8 cellular contexts compared by ENCODE assay signal in genomic region chr11:14642453-14642852, GRCh38. TPM values are rescaled to one million over a fixed set of nuclear protein-coding genes. Genes with fewer than 3 reads are reported as not detected.
DNase-seq lines count a peak whose midpoint lies in the region; ATAC-seq and TF ChIP-seq lines count a peak whose summit lies in the region.

No MANE protein-coding gene starts in this region.

- CTCF ChIA-PET in WTC11 (lab: Charles Lee), result no interaction called here

- DNase-seq in activated T-cell treated with anti-CD3 and anti-CD28 coated beads, Interleukin-2, amount 50 U/mL, for 72 hours, result no peak
- DNase-seq in activated T-cell treated with anti-CD3 and anti-CD28 coated beads for 4 hours (no peak), WTC11 (ENCODE audit: low spot score) (no peak), left lobe of liver (ENCODE audit: low spot score) (no peak), thoracic aorta (ENCODE audit: low spot score) (no peak), T-helper 9 cell (no peak), heart left ventricle (no peak), NCI-H187 treated with DMSO at 0.1 percent for 48 hours (lab: John Stamatoyannopoulos, UW) (no peak)

- H3K27me3 ChIP-seq in thoracic aorta (replicated peaks; ENCODE audit: insufficient read depth), result no peaks in the 10 kb centered on the region
- no peaks in the 10 kb centered on the region for H3K27me3 ChIP-seq in heart left ventricle

- H3K9me3 ChIP-seq in thoracic aorta (no peaks in the 10 kb centered on the region), heart left ventricle (no peaks in the 10 kb centered on the region)

- H3K9me3 Mint-ChIP-seq in activated T-cell treated with anti-CD3 and anti-CD28 coated beads, Interleukin-2, amount 50 U/mL, for 72 hours, result no peaks in the 10 kb centered on the region
- H3K9me3 Mint-ChIP-seq in WTC11, result no peaks in the 10 kb centered on the region

- H3K4me3 Mint-ChIP-seq in activated T-cell treated with anti-CD3 and anti-CD28 coated beads, Interleukin-2, amount 50 U/mL, for 72 hours, result peak overlapping the region; percentile 87 to 89
- peak overlapping the region; percentile 47 for H3K4me3 Mint-ChIP-seq in WTC11

- H3K4me3 ChIP-seq in thoracic aorta (peak overlapping the region; percentile 91), heart left ventricle (peak overlapping the region in 3 of 12 donors; percentile 86 to 91 (median 89))

- no peaks in the 10 kb centered on the region for H3K27me3 Mint-ChIP-seq in activated T-cell treated with anti-CD3 and anti-CD28 coated beads, Interleukin-2, amount 50 U/mL, for 72 hours (ENCODE audit: low read depth)
- peaks cover 34% of the 10 kb centered on the region for H3K27me3 Mint-ChIP-seq in WTC11 (ENCODE audit: low read depth)

- peak overlapping the region; percentile 79 for H3K27ac Mint-ChIP-seq in activated T-cell treated with anti-CD3 and anti-CD28 coated beads, Interleukin-2, amount 50 U/mL, for 72 hours
- no peak overlapping the region for H3K27ac Mint-ChIP-seq in WTC11

- ATAC-seq in activated T-cell treated with anti-CD3 and anti-CD28 coated beads, Interleukin-2, amount 50 U/mL, for 72 hours (replicated peaks in 1 of 2), result no peak
- ATAC-seq in WTC11 (no peak), left lobe of liver (peak; percentile 11), thoracic aorta (ENCODE audit: insufficient number of reproducible peaks, low FRiP score, low read depth) (no peak), heart left ventricle (no peak)

- intact Hi-C loops in heart left ventricle (cut with DNase I), result loop anchor here in 8 of 10 donors (5.0 to 10.0 kb wide), 7 partner anchors 98 to 265 kb away; partner anchors contain the start of gene CYP2R1 (in 5 of the 8)

- peaks cover 10 to 40% of the 10 kb centered on the region in 2 donors for H3K4me1 ChIP-seq in thoracic aorta (ENCODE audit: control insufficient read depth in 1 of 2, low read depth in 2 of 2)
- H3K4me1 ChIP-seq in heart left ventricle, result peaks cover 0 to 27% (median 0%) of the 10 kb centered on the region in 12 donors

- H3K36me3 ChIP-seq in thoracic aorta (no peaks in the 10 kb centered on the region), heart left ventricle (no peaks in the 10 kb centered on the region)

- POLR2A ChIA-PET in WTC11 (lab: Charles Lee), result interaction anchor here (2.4 kb wide), 1 partner anchor 264 kb away, joined by 14 read pairs; no protein-coding TSS in a partner anchor

- peaks cover 14 to 29% of the 10 kb centered on the region in 2 donors for H3K36me3 Mint-ChIP-seq in activated T-cell treated with anti-CD3 and anti-CD28 coated beads, Interleukin-2, amount 50 U/mL, for 72 hours (ENCODE audit: insufficient read depth in 2 of 2)
- H3K36me3 Mint-ChIP-seq in WTC11, result no peaks in the 10 kb centered on the region

- TF ChIP-seq CTCF in WTC11 (IDR thresholded peaks at IDR 0.05), result no peak
- no peak for TF ChIP-seq CTCF in thoracic aorta (IDR thresholded peaks at IDR 0.05)
- TF ChIP-seq CTCF in heart left ventricle (IDR thresholded peaks at IDR 0.05), result no peak

- peaks cover 46% of the 10 kb centered on the region for H3K4me1 Mint-ChIP-seq in activated T-cell treated with anti-CD3 and anti-CD28 coated beads, Interleukin-2, amount 50 U/mL, for 72 hours (ENCODE audit: low read depth)
- H3K4me1 Mint-ChIP-seq in WTC11, result peaks cover 27% of the 10 kb centered on the region

- peak overlapping the region; percentile 26 to 86 for H3K27ac ChIP-seq in thoracic aorta
- H3K27ac ChIP-seq in heart left ventricle, result peak overlapping the region in 1 of 12 donors; percentile 94

- no peak for TF ChIP-seq POLR2A in heart left ventricle (IDR thresholded peaks at IDR 0.05)

- WGBS in heart left ventricle, 4 donors, result 90 to 95% (median 94%) methylated on average over 5 of the region's 5 CpGs

TF ChIP-seq in WTC11, 78 proteins besides CTCF, POLR2A, EP300 and RAD21 (continues in another document):
- TF ChIP-seq CBFB (CRISPR knock-in tag; IDR thresholded peaks at IDR 0.05; ENCODE audit: low read depth), result no peak
- TF ChIP-seq ETV6 (CRISPR knock-in tag; IDR thresholded peaks at IDR 0.05), result no peak
- no peak for TF ChIP-seq ZNF532 (CRISPR knock-in tag; IDR thresholded peaks at IDR 0.05; ENCODE audit: borderline replicate concordance)
- no peak for TF ChIP-seq ZNF281 (CRISPR knock-in tag; IDR thresholded peaks at IDR 0.05)
- TF ChIP-seq GRHL2 (CRISPR knock-in tag; IDR thresholded peaks at IDR 0.05; ENCODE audit: insufficient replicate concordance, severe bottlenecking), result no peak
- no peak for TF ChIP-seq ERG (CRISPR knock-in tag; IDR thresholded peaks at IDR 0.05)
- no peak for TF ChIP-seq FOXK1 (CRISPR knock-in tag; IDR thresholded peaks at IDR 0.05)

RNA-seq across cellular contexts. Expression of gene PDE3B, which starts 1.2 kb away (rescaled TPM):
- 10 to 100 TPM; 79.2 to 92.1 TPM for total RNA-seq in activated T-cell treated with anti-CD3 and anti-CD28 coated beads, Interleukin-2, amount 50 U/mL, for 72 hours
- 9.4 to 9.6 TPM (median 9.5 TPM) in 3 replicates for total RNA-seq in WTC11 (2021)
- total RNA-seq in left lobe of liver, result 41.1 TPM
- total RNA-seq in thoracic aorta, result 10 to 100 TPM; 21.6 to 24.0 TPM
- total RNA-seq in heart left ventricle, result 10 to 100 TPM in 5 of 9 donors, 1 to 10 TPM in 4; 7.5 to 17.0 (median 10.4) TPM
- 1 to 10 TPM; 2.4 to 2.7 TPM for polyA plus RNA-seq in heart left ventricle
